9 cellular contexts compared by ENCODE assay signal in the genomic region with DNA sequence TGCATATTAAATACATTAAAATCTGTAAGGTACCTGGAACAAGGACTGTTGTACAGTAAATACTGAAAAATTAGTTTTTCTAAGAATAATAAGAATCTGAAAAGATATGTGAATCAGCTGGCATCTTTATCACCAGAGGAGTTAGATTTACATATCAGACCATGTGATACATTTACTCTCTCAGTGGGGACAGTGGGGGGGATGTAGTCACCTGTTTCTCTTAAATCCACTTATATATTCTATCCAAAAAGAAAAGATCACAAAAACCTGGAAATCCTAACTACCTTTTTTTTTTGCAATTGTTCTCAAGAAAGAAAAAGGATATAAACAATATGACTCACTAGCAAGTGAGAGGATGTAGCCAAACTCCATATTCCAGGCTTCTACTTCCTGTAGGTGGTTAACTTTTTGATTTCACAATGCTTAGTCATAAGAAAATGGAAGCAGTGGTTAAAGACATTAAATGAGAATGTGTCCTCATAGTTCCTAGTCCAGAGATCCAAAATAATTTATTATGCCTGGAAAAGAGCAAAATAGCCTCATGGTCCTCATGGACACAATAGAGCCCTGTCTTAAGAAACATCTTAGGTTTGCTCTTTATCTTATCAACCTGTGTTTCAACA. TPM values are rescaled to one million over a fixed set of nuclear protein-coding genes. Genes with fewer than 3 reads are reported as not detected.
DNase-seq lines count a peak whose midpoint lies in the region; ATAC-seq, FAIRE-seq and TF ChIP-seq lines count a peak whose summit lies in the region.
"Had no signal": no experiment of that assay in that cellular context is flagged by ENCODE, and none has a peak within 500 bp of the region (broad histone marks: within the 10 kb centered on the region; RNA-seq: fewer than 3 reads in every experiment).

No MANE protein-coding gene starts in this region.

- no peak overlapping the region for H3K9ac ChIP-seq in K562 (ENCODE audit: insufficient read depth in 1 of 2, low read depth in 2 of 2, low read length in 2 of 2)

- H3K4me1 ChIP-seq in K562 (replicated peaks in 1 of 2; ENCODE audit: control insufficient read depth in 2 of 2, insufficient read depth in 2 of 2, low read length in 2 of 2), result no peaks in the 10 kb centered on the region

- H3K9me3 ChIP-seq in K562 (replicated peaks; ENCODE audit: control insufficient read depth, insufficient read depth, low read depth, low read length), result no peaks in the 10 kb centered on the region

- TF ChIP-seq POLR2A in K562 (conservative IDR thresholded peaks at IDR 0.05), result no peak

- H3K79me2 ChIP-seq in K562 (ENCODE audit: control insufficient read depth, insufficient read depth, low read length), result no peaks in the 10 kb centered on the region

- CTCF ChIA-PET in K562 (lab: Yijun Ruan, JAX; ENCODE audit: low intra/inter-chr PET ratio), result no interaction called here
- CTCF ChIA-PET in WTC11 (lab: Charles Lee), result no interaction called here

- ATAC-seq in K562, result no peak
- ATAC-seq in WTC11, result no peak

- no peak overlapping the region for H3K27ac ChIP-seq in K562 (ENCODE audit: extremely low read depth, low read depth, low read length)

- H3K27me3 ChIP-seq in K562 (ENCODE audit: control insufficient read depth in 2 of 2, insufficient read depth in 2 of 2, low read length in 2 of 2), result peaks cover 0 to 4% of the 10 kb centered on the region in 2 experiments; a peak in 2 of 5 replicates

- no peaks in the 10 kb centered on the region for H3K36me3 ChIP-seq in K562 (ENCODE audit: control insufficient read depth, insufficient read depth, low read length)

- no peak overlapping the region for H2AFZ ChIP-seq in K562 (ENCODE audit: low read depth, low read length)

- H3K4me3 ChIP-seq in K562, result no peak overlapping the region

- H3K4me3 Mint-ChIP-seq in WTC11, result no peak overlapping the region
- H3K4me3 Mint-ChIP-seq: neural crest cell had no signal

- TF ChIP-seq EP300 in K562 (IDR thresholded peaks at IDR 0.05; ENCODE audit: low read length), result no peak

- POLR2A ChIA-PET in K562 (lab: Yijun Ruan, JAX), result interaction anchor here (1.2 kb wide), 1 partner anchor 100 kb away, joined by 4 read pairs; a partner anchor contains a TSS
- POLR2A ChIA-PET in WTC11 (lab: Charles Lee), result no interaction called here

- H3K4me1 Mint-ChIP-seq in WTC11, result peaks cover 2% of the 10 kb centered on the region; the same call in 1 of the 2 replicates

- H3K27ac Mint-ChIP-seq in WTC11, result no peak overlapping the region

- TF ChIP-seq CTCF in K562 (IDR thresholded peaks at IDR 0.05 in 2 of 3, conservative IDR thresholded peaks at IDR 0.05 in 1 of 3; ENCODE audit: insufficient read depth in 2 of 3, low read depth in 1 of 3, low read length in 3 of 3), result no peak
- no peak for TF ChIP-seq CTCF in WTC11 (IDR thresholded peaks at IDR 0.05)

- in situ Hi-C loops in ACHN (cut with HindIII; ENCODE audit: low pct_ligation_motif_present, low pct_unique_long_range_greater_than_20kb, low sequenced_read_pairs) (no loop called here), KBM-7 (cut with MboI; ENCODE audit: low pct_unique_long_range_greater_than_20kb, low sequenced_read_pairs) (no loop called here), K562 (cut with MboI) (no loop called here)

- TF ChIP-seq RAD21 in K562 (CRISPR knock-in tag; conservative IDR thresholded peaks at IDR 0.05 in 1 of 2, IDR thresholded peaks at IDR 0.05 in 1 of 2), result no peak

- intact Hi-C loops in K562 (cut with micrococcal nuclease), result no loop called here

- no peak for FAIRE-seq in K562 (lab: Jason Lieb, UNC)

- no peaks in the 10 kb centered on the region for H3K27me3 Mint-ChIP-seq in WTC11 (ENCODE audit: low read depth)

- no peaks in the 10 kb centered on the region for H3K9me3 Mint-ChIP-seq in WTC11
- H3K9me3 Mint-ChIP-seq: neural crest cell had no signal

- no TSS peak for BruUV-seq in K562 (replicated peaks; lab: Mats Ljungman, UMichigan)

- H3K9me1 ChIP-seq in K562 (ENCODE audit: control insufficient read depth, insufficient read depth, low read length), result no peaks in the 10 kb centered on the region

- no peaks in the 10 kb centered on the region for H4K20me1 ChIP-seq in K562 (replicated peaks; ENCODE audit: control insufficient read depth, insufficient read depth, low read length)

- no peak overlapping the region for H3K4me2 ChIP-seq in K562 (ENCODE audit: insufficient read depth, low read length)

- peak; percentile 68 for DNase-seq in ACHN
- peak; percentile 74 for DNase-seq in KBM-7
- DNase-seq in K562 (ENCODE audit: extremely low read depth in 1 of 4, low spot score in 3 of 4), result no peak
- DNase-seq in kidney tubule cell (ENCODE audit: low spot score), result peak; percentile 90
- DNase-seq in NCI-H345 treated with DMSO at 0.1 percent for 48 hours (lab: John Stamatoyannopoulos, UW; ENCODE audit: unreplicated experiment), result no peak
- no peak for DNase-seq in NCI-H2029 treated with DMSO at 0.1 percent for 48 hours (lab: John Stamatoyannopoulos, UW)
- no peak for DNase-seq in NCI-H2029 (lab: John Stamatoyannopoulos, UW)
- DNase-seq in WTC11 (ENCODE audit: low spot score), result no peak

- no peaks in the 10 kb centered on the region for H3K36me3 Mint-ChIP-seq in WTC11

TF ChIP-seq in K562, 482 proteins besides CTCF, POLR2A, EP300 and RAD21 (continues in another document):
- TF ChIP-seq ETV1 (tag; conservative IDR thresholded peaks at IDR 0.05; ENCODE audit: low read depth) (0 out of 2 replicates have a peak, but pooled peaks have one; percentile 36), BRD9 (IDR thresholded peaks at IDR 0.05; ENCODE audit: low read depth, partially characterized antibody) (no peak)
- TF ChIP-seq, protein P1, sequence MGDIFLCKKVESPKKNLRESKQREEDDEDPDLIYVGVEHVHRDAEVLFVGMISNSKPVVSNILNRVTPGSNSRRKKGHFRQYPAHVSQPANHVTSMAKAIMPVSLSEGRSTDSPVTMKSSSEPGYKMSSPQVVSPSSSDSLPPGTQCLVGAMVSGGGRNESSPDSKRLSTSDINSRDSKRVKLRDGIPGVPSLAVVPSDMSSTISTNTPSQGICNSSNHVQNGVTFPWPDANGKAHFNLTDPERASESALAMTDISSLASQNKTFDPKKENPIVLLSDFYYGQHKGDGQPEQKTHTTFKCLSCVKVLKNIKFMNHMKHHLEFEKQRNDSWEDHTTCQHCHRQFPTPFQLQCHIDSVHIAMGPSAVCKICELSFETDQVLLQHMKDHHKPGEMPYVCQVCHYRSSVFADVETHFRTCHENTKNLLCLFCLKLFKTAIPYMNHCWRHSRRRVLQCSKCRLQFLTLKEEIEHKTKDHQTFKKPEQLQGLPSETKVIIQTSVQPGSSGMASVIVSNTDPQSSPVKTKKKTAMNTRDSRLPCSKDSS (IDR thresholded peaks at IDR 0.05; ENCODE audit: low read depth, partially characterized antibody), result no peak

TF ChIP-seq in WTC11, 78 proteins besides CTCF, POLR2A, EP300 and RAD21:
- no peak for TF ChIP-seq SMAD4 (CRISPR knock-in tag; IDR thresholded peaks at IDR 0.05)
- TF ChIP-seq, protein P2, sequence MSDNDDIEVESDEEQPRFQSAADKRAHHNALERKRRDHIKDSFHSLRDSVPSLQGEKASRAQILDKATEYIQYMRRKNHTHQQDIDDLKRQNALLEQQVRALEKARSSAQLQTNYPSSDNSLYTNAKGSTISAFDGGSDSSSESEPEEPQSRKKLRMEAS (CRISPR knock-in tag; IDR thresholded peaks at IDR 0.05), result no peak
- no peak for TF ChIP-seq FOXP1 (CRISPR knock-in tag; IDR thresholded peaks at IDR 0.05; ENCODE audit: borderline replicate concordance)
- no peak for TF ChIP-seq MXD4 (CRISPR knock-in tag; IDR thresholded peaks at IDR 0.05; ENCODE audit: borderline replicate concordance)
- no peak for TF ChIP-seq CREB1 (CRISPR knock-in tag; IDR thresholded peaks at IDR 0.05)
- no peak for TF ChIP-seq SMAD3 (CRISPR knock-in tag; IDR thresholded peaks at IDR 0.05; ENCODE audit: borderline replicate concordance)
- no peak for TF ChIP-seq ZNF263 (CRISPR knock-in tag; IDR thresholded peaks at IDR 0.05; ENCODE audit: low read depth)

RNA-seq across cellular contexts. Expression of a gene that starts 22.5 kb away (rescaled TPM):
- total RNA-seq in K562 (2011; cell fraction: chromatin; rRNA removed; ENCODE audit: low replicate concordance), result not detected in 2 replicates
- not detected in 2 replicates for total RNA-seq in K562 (2011; cell fraction: nucleolus; rRNA removed)
- not detected in 2 replicates for total RNA-seq in K562 (2011; cell fraction: nucleoplasm; rRNA removed)
- total RNA-seq in K562 (2014; rRNA removed) (not detected in 2 replicates), K562 (2014; rRNA removed; fragmentation: Illumina TruSeq; extraction: Trizol) (not detected in 2 replicates), K562 (2015; rRNA removed; fragmentation: Illumina TruSeq; extraction: Trizol) (not detected in 2 replicates), K562 (2021) (not detected in 2 replicates), WTC11 (2021) (not detected in 3 replicates)
- polyA plus RNA-seq in K562 (2011; rRNA removed) (not detected in 2 replicates), K562 (2014; fragmentation: Illumina TruSeq; extraction: Trizol) (not detected in 2 replicates), K562 (2014; fragmentation: Nextera tagmentation; extraction: Ambion mirVana) (not detected), K562 (2014; rRNA removed) (not detected in 2 replicates)
- polyA plus RNA-seq in K562 (2011; cell fraction: cytosol; rRNA removed), result not detected in 2 replicates
- not detected in 2 replicates for polyA plus RNA-seq in K562 (2011; cell fraction: nucleus; rRNA removed)
- not detected in 2 replicates for polyA plus RNA-seq in K562 (2012)
- polyA minus RNA-seq in K562 (2011; rRNA and poly(A)+ RNA removed), result not detected in 2 replicates
- polyA minus RNA-seq in K562 (2011; cell fraction: cytosol; rRNA and poly(A)+ RNA removed), result not detected in 2 replicates
- not detected in 2 replicates for polyA minus RNA-seq in K562 (2011; cell fraction: nucleus; rRNA and poly(A)+ RNA removed)
- total RNA-seq: neural crest cell had no signal

Comparison
In these comparisons a context has a peak if more than half of its experiments do, and no peak if none do; other contexts are left out.
1. DNase-seq: peak in ACHN (single experiment), KBM-7 (single experiment) and kidney tubule cell (single experiment); none in K562 (0 of 4), NCI-H345 treated with DMSO at 0.1 percent for 48 hours (single experiment), NCI-H2029 treated with DMSO at 0.1 percent for 48 hours (single experiment), NCI-H2029 (single experiment) and WTC11 (single experiment).